ENCODE assay signal across 13 cellular contexts in genomic region chr3:111619833-111620232, GRCh38. TPM values are rescaled to one million over a fixed set of nuclear protein-coding genes. Genes with fewer than 3 reads are reported as not detected.
A peak's percentile ranks its signal among the peaks of the same experiment; 100 is the strongest.
DNase-seq lines count a peak whose midpoint lies in the region.
"Had no signal": no experiment of that assay in that cellular context is flagged by ENCODE, and none has a peak within 500 bp of the region (broad histone marks: within the 10 kb centered on the region; RNA-seq: fewer than 3 reads in every experiment).

No MANE protein-coding gene starts in this region.

- H4K20me1 ChIP-seq in GM23248 (ENCODE audit: insufficient read depth), result no peaks in the 10 kb centered on the region

- no peaks in the 10 kb centered on the region for H3F3A ChIP-seq in GM23248 (ENCODE audit: insufficient read depth)

- in situ Hi-C loops in GM23248 (cut with MboI), result no loop called here

- no peaks in the 10 kb centered on the region for H3K9me3 ChIP-seq in GM23248 (ENCODE audit: low read depth)
- H3K9me3 ChIP-seq in SJSA1 (replicated peaks), result no peaks in the 10 kb centered on the region
- H3K9me3 ChIP-seq: pancreas, tibial artery had no signal

- no peak overlapping the region for H3K4me2 ChIP-seq in GM23248 (ENCODE audit: unreplicated experiment)

- H3K9ac ChIP-seq in GM23248, result no peak overlapping the region

- H3K36me3 ChIP-seq in GM23248 (ENCODE audit: low read depth) (no peaks in the 10 kb centered on the region), SJSA1 (no peaks in the 10 kb centered on the region)
- H3K36me3 ChIP-seq: left lung, pancreas, tibial artery had no signal

- no peaks in the 10 kb centered on the region for H3K9me2 ChIP-seq in GM23248 (ENCODE audit: insufficient read depth)

- DNase-seq in COR-L47 (lab: John Stamatoyannopoulos, UW) (peak; percentile 33), GM23248 (peak; percentile 29), SJSA1 (ENCODE audit: low read depth in 1 of 2, low spot score in 2 of 2) (peak; percentile 75 to 82), glomerular visceral epithelial cell (ENCODE audit: extremely low spot score) (peak; percentile 62), COLO829 (ENCODE audit: low spot score) (no peak), NCI-H1930 (lab: John Stamatoyannopoulos, UW) (no peak), DMS114 treated with DMSO at 0.1 percent for 48 hours (lab: John Stamatoyannopoulos, UW; ENCODE audit: unreplicated experiment) (no peak)
- DNase-seq: cerebellar nuclear complex, left lung, NCI-H1105, pancreas, tibial artery had no signal

- H3K79me2 ChIP-seq in GM23248 (ENCODE audit: insufficient read depth), result no peaks in the 10 kb centered on the region

- 22 to 25% methylated on average over 3 of the region's 3 CpGs for WGBS in GM23248 (ENCODE audit: low coverage in 1 of 2, low lambda C conversion rate in 2 of 2, missing lambda C conversion rate in 2 of 2), 2 experiments

- H3K4me1 ChIP-seq in GM23248 (ENCODE audit: insufficient read depth), result no peaks in the 10 kb centered on the region
- peaks cover 21% of the 10 kb centered on the region for H3K4me1 ChIP-seq in SJSA1 (replicated peaks)
- H3K4me1 ChIP-seq: left lung, pancreas, tibial artery had no signal

- H3K4me3 ChIP-seq in GM23248 (no peak overlapping the region), SJSA1 (no peak overlapping the region)
- H3K4me3 ChIP-seq: left lung, pancreas, skin epidermis, tibial artery had no signal

- no peak overlapping the region for H2AFZ ChIP-seq in GM23248

- H3K27ac ChIP-seq in GM23248, result no peak overlapping the region
- peak overlapping the region; percentile 58 for H3K27ac ChIP-seq in SJSA1
- H3K27ac ChIP-seq: left lung, pancreas, skin epidermis, tibial artery had no signal

- no peaks in the 10 kb centered on the region for H3K27me3 ChIP-seq in GM23248 (replicated peaks; ENCODE audit: insufficient read depth)
- no peaks in the 10 kb centered on the region for H3K27me3 ChIP-seq in SJSA1 (replicated peaks)
- H3K27me3 ChIP-seq: left lung, pancreas, tibial artery had no signal

RNA-seq across cellular contexts. Expression of gene ZBED2, which starts 24.7 kb away (rescaled TPM):
- total RNA-seq in GM23248 (2014; rRNA removed; shearing (Covaris generic)), result not detected in 2 replicates
- polyA plus RNA-seq in GM23248 (2016; fragmentation: Nextera tagmentation; extraction: Ambion mirVana), result not detected in 2 replicates
- total RNA-seq in SJSA1 (2014; rRNA removed; shearing (Covaris generic)), result not detected in 2 replicates

RNA-seq across cellular contexts. Expression of gene PLCXD2, which starts 54.6 kb away (rescaled TPM):
- 0.38 and 0.54 TPM in 2 replicates for total RNA-seq in GM23248 (2014; rRNA removed; shearing (Covaris generic))
- polyA plus RNA-seq in GM23248 (2016; fragmentation: Nextera tagmentation; extraction: Ambion mirVana), result 0.11 TPM in 1 of 2 replicates, not detected in the other
- 0.32 TPM in 1 of 2 replicates, not detected in the other for total RNA-seq in SJSA1 (2014; rRNA removed; shearing (Covaris generic))

Comparison
In these comparisons a context has a peak if more than half of its experiments do, and no peak if none do; other contexts are left out.
1. DNase-seq: peak in COR-L47 (single experiment), GM23248 (single experiment), SJSA1 (2 of 2) and glomerular visceral epithelial cell (single experiment); none in COLO829 (single experiment), NCI-H1930 (0 of 2) and DMS114 treated with DMSO at 0.1 percent for 48 hours (single experiment).